2 cellular contexts compared by ENCODE assay signal in genomic region chr2:206257345-206257744, GRCh38.
TF ChIP-seq lines count a peak whose summit lies in the region.

No MANE protein-coding gene starts in this region.

TF ChIP-seq in GM23338, 12 proteins besides CTCF, POLR2A, EP300 and RAD21:
- TF ChIP-seq, protein P1, sequence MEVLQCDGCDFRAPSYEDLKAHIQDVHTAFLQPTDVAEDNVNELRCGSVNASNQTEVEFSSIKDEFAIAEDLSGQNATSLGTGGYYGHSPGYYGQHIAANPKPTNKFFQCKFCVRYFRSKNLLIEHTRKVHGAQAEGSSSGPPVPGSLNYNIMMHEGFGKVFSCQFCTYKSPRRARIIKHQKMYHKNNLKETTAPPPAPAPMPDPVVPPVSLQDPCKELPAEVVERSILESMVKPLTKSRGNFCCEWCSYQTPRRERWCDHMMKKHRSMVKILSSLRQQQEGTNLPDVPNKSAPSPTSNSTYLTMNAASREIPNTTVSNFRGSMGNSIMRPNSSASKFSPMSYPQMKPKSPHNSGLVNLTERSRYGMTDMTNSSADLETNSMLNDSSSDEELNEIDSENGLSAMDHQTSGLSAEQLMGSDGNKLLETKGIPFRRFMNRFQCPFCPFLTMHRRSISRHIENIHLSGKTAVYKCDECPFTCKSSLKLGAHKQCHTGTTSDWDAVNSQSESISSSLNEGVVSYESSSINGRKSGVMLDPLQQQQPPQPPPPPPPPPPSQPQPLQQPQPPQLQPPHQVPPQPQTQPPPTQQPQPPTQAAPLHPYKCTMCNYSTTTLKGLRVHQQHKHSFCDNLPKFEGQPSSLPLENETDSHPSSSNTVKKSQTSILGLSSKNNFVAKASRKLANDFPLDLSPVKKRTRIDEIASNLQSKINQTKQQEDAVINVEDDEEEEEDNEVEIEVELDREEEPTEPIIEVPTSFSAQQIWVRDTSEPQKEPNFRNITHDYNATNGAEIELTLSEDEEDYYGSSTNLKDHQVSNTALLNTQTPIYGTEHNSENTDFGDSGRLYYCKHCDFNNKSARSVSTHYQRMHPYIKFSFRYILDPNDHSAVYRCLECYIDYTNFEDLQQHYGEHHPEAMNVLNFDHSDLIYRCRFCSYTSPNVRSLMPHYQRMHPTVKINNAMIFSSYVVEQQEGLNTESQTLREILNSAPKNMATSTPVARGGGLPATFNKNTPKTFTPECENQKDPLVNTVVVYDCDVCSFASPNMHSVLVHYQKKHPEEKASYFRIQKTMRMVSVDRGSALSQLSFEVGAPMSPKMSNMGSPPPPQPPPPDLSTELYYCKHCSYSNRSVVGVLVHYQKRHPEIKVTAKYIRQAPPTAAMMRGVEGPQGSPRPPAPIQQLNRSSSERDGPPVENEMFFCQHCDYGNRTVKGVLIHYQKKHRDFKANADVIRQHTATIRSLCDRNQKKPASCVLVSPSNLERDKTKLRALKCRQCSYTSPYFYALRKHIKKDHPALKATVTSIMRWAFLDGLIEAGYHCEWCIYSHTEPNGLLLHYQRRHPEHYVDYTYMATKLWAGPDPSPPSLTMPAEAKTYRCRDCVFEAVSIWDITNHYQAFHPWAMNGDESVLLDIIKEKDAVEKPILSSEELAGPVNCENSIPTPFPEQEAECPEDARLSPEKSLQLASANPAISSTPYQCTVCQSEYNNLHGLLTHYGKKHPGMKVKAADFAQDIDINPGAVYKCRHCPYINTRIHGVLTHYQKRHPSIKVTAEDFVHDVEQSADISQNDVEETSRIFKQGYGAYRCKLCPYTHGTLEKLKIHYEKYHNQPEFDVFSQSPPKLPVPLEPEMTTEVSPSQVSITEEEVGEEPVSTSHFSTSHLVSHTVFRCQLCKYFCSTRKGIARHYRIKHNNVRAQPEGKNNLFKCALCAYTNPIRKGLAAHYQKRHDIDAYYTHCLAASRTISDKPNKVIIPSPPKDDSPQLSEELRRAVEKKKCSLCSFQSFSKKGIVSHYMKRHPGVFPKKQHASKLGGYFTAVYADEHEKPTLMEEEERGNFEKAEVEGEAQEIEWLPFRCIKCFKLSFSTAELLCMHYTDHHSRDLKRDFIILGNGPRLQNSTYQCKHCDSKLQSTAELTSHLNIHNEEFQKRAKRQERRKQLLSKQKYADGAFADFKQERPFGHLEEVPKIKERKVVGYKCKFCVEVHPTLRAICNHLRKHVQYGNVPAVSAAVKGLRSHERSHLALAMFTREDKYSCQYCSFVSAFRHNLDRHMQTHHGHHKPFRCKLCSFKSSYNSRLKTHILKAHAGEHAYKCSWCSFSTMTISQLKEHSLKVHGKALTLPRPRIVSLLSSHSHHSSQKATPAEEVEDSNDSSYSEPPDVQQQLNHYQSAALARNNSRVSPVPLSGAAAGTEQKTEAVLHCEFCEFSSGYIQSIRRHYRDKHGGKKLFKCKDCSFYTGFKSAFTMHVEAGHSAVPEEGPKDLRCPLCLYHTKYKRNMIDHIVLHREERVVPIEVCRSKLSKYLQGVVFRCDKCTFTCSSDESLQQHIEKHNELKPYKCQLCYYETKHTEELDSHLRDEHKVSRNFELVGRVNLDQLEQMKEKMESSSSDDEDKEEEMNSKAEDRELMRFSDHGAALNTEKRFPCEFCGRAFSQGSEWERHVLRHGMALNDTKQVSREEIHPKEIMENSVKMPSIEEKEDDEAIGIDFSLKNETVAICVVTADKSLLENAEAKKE (CRISPR knock-in tag; IDR thresholded peaks at IDR 0.05): no peak
- TF ChIP-seq NANOG (IDR thresholded peaks at IDR 0.05; ENCODE audit: borderline replicate concordance) (no peak), POLR2AphosphoS5 (IDR thresholded peaks at IDR 0.05; ENCODE audit: low read depth) (no peak), ZNF114 (CRISPR knock-in tag; IDR thresholded peaks at IDR 0.05) (no peak), STAT1 (IDR thresholded peaks at IDR 0.05; ENCODE audit: unreplicated experiment) (no peak), JUNB (IDR thresholded peaks at IDR 0.05; ENCODE audit: unreplicated experiment) (no peak), EZH2phosphoT487 (IDR thresholded peaks at IDR 0.05; ENCODE audit: unreplicated experiment) (no peak), ZNF331 (CRISPR knock-in tag; IDR thresholded peaks at IDR 0.05; ENCODE audit: low read depth) (no peak), CREB1 (CRISPR knock-in tag; IDR thresholded peaks at IDR 0.05; ENCODE audit: low read depth) (no peak), EZH2 (IDR thresholded peaks at IDR 0.05; ENCODE audit: low read depth, unreplicated experiment) (no peak), ETS1 (IDR thresholded peaks at IDR 0.05) (no peak)
- TF ChIP-seq, protein P2, sequence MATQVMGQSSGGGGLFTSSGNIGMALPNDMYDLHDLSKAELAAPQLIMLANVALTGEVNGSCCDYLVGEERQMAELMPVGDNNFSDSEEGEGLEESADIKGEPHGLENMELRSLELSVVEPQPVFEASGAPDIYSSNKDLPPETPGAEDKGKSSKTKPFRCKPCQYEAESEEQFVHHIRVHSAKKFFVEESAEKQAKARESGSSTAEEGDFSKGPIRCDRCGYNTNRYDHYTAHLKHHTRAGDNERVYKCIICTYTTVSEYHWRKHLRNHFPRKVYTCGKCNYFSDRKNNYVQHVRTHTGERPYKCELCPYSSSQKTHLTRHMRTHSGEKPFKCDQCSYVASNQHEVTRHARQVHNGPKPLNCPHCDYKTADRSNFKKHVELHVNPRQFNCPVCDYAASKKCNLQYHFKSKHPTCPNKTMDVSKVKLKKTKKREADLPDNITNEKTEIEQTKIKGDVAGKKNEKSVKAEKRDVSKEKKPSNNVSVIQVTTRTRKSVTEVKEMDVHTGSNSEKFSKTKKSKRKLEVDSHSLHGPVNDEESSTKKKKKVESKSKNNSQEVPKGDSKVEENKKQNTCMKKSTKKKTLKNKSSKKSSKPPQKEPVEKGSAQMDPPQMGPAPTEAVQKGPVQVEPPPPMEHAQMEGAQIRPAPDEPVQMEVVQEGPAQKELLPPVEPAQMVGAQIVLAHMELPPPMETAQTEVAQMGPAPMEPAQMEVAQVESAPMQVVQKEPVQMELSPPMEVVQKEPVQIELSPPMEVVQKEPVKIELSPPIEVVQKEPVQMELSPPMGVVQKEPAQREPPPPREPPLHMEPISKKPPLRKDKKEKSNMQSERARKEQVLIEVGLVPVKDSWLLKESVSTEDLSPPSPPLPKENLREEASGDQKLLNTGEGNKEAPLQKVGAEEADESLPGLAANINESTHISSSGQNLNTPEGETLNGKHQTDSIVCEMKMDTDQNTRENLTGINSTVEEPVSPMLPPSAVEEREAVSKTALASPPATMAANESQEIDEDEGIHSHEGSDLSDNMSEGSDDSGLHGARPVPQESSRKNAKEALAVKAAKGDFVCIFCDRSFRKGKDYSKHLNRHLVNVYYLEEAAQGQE (IDR thresholded peaks at IDR 0.05; ENCODE audit: unreplicated experiment): no peak

TF ChIP-seq in endothelial cell of umbilical vein, 7 proteins besides CTCF, POLR2A, EP300 and RAD21:
- TF ChIP-seq EZH2 (IDR thresholded peaks at IDR 0.05; ENCODE audit: borderline replicate concordance, low read depth, low read length, severe bottlenecking): peak; percentile 67
- TF ChIP-seq JUN (IDR thresholded peaks at IDR 0.05; ENCODE audit: borderline replicate concordance, insufficient read depth, insufficient read length, low read depth): no peak
